21 cellular contexts compared by ENCODE assay signal in the genomic region with DNA sequence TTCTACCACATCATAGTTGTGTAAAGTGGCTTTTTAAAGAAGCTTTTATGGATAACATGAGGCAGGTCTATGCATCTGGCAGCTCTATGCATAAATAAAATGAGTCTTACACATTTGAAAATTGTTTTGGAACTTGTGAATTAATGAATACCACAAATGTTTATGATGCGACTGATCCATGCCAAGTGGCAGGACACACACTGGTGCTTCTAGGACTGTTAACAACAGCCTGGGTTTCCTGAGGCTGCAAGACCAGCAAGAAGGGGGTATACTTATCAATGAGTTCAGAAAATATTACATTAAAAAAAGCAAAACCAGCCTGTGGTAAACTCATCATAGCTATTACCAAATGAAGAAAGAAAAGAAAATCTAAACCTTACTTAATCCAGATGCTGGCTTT.
"Had no signal": no experiment of that assay in that cellular context is flagged by ENCODE, and none has a peak within 500 bp of the region (broad histone marks: within the 10 kb centered on the region; RNA-seq: fewer than 3 reads in every experiment).

No MANE protein-coding gene starts in this region.

- H3K9me3 ChIP-seq: lower lobe of right lung, neutrophil, thyroid gland, uterus had no signal

- H3K9ac ChIP-seq: neural progenitor cell, parathyroid adenoma had no signal

- H3K36me3 ChIP-seq: heart right ventricle, lower lobe of right lung, neural progenitor cell, neutrophil, spleen, thyroid gland, uterus had no signal

- DNase-seq: islet precursor cell; lower lobe of right lung; mammary epithelial cell; naive B cell; natural killer cell; nephron progenitor cell; occipital lobe; small intestine; spleen; stimulated activated CD4-positive, alpha-beta T cell treated with anti-CD3 and anti-CD28 coated beads, Interleukin-4, amount 100 ng/mL, for 24 hours; stimulated activated naive CD4-positive, alpha-beta T cell; substantia nigra had no signal

- H3K27me3 ChIP-seq: neural progenitor cell, thyroid gland, uterus had no signal

- H3K4me3 ChIP-seq: hepatocyte, lower lobe of right lung, neural progenitor cell, psoas muscle, spleen, thyroid gland, uterus had no signal

- H3K27ac ChIP-seq: hepatocyte, lower lobe of right lung, neural progenitor cell, neutrophil, parathyroid adenoma, psoas muscle, spleen had no signal

- H3K4me1 ChIP-seq: lower lobe of right lung, parathyroid adenoma, psoas muscle, spleen had no signal

- ATAC-seq: natural killer cell; stimulated activated effector memory CD8-positive, alpha-beta T cell treated with anti-CD3 and anti-CD28 coated beads, Interleukin-12 subunit alpha, Interleukin-12 subunit beta, amount 100 ng/mL, for 72 hours had no signal
